ENCODE assay signal across 1 cellular context in genomic region chr20:50704039-50704438, GRCh38. TPM values are rescaled to one million over a fixed set of nuclear protein-coding genes. Genes with fewer than 3 reads are reported as not detected.
"Had no signal": no experiment of that assay in that cellular context is flagged by ENCODE, and none has a peak within 500 bp of the region (broad histone marks: within the 10 kb centered on the region; RNA-seq: fewer than 3 reads in every experiment).

No MANE protein-coding gene starts in this region.

RNA-seq across cellular contexts. Expression of gene RIPOR3, which starts 12.7 kb away (rescaled TPM):
- polyA plus RNA-seq: mammary epithelial cell had no signal
